18 cellular contexts compared by ENCODE assay signal in the genomic region with DNA sequence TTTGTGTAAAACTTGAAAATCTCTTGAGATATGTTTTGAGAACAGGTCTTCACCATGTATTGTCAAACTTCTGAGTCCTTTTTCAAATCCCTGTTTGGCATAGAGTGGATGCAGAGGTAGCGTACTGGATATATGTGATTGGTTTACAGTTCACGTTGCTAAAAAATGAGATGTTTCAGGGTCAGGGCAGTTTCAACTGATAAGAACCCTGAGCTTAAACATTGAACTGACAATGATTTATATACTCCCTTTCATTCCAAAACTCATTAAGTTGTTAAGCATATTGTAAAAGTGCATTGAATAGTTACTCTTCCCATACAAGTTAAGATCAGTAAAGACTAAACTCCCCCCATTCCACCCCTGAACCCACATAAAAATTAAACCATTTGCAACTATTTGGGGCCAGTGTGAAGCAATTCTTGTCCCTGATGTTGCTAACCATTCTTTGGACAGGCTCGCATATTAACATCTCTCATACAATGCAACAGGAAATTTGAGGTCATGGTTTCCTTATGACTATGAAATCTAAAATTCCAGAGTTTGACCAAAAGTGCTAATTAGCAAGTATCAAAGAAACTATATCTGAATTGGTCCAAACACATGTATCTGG.
DNase-seq lines count a peak whose midpoint lies in the region; ATAC-seq and TF ChIP-seq lines count a peak whose summit lies in the region.
"Had no signal": no experiment of that assay in that cellular context is flagged by ENCODE, and none has a peak within 500 bp of the region (broad histone marks: within the 10 kb centered on the region; RNA-seq: fewer than 3 reads in every experiment).

No MANE protein-coding gene starts in this region.

- no peaks in the 10 kb centered on the region for H3K36me3 ChIP-seq in neuronal stem cell (replicated peaks in 1 of 2; ENCODE audit: control insufficient read depth in 2 of 2, insufficient read depth in 2 of 2, low read length in 2 of 2)
- no peaks in the 10 kb centered on the region for H3K36me3 ChIP-seq in thyroid gland
- H3K36me3 ChIP-seq: BLaER1 treated with 17β-estradiol and CSF1 and Interleukin-3, amounts not matched to agents 10 nM and 100 nM; HAP-1 had no signal

- no peak overlapping the region for H3K23ac ChIP-seq in neuronal stem cell (ENCODE audit: low read depth, low read length, poor library complexity)

- intact Hi-C loops in thyroid gland (cut with DNase I), result no loop called here

- no peaks in the 10 kb centered on the region for H3K4me1 Mint-ChIP-seq in osteocyte (ENCODE audit: unreplicated experiment)
- no peaks in the 10 kb centered on the region for H3K4me1 Mint-ChIP-seq in stimulated activated naive B cell treated with anti-CD40 and anti-IgM and Interleukin-4, amounts not matched to agents 10 μg/mL and 1 μg/mL and 100 μg/mL, for 72 hours
- H3K4me1 Mint-ChIP-seq: CD8-positive, alpha-beta memory T cell; IgD-negative memory B cell had no signal

- H3K27me3 ChIP-seq in neuronal stem cell (ENCODE audit: control insufficient read depth in 3 of 3, insufficient read depth in 3 of 3, low read depth in 1 of 3, low read length in 3 of 3) (no peaks in the 10 kb centered on the region), thyroid gland (no peaks in the 10 kb centered on the region)
- H3K27me3 ChIP-seq: BLaER1 treated with 17β-estradiol and CSF1 and Interleukin-3, amounts not matched to agents 10 nM and 100 nM had no signal

- peak; percentile 37 for DNase-seq in GM03348 (ENCODE audit: low spot score)
- peak; percentile 6 for DNase-seq in HS-5 (ENCODE audit: low read depth)
- peak; percentile 3 for DNase-seq in fibroblast of pulmonary artery (ENCODE audit: low read depth)
- DNase-seq in neuronal stem cell (ENCODE audit: low spot score), result no peak
- DNase-seq in DMS 273 treated with DMSO at 0.1 percent for 48 hours (lab: John Stamatoyannopoulos, UW), result no peak
- DNase-seq in thyroid gland, result no peak
- DNase-seq in osteocyte (ENCODE audit: extremely low spot score, unreplicated experiment), result no peak
- DNase-seq in stimulated activated naive B cell treated with anti-CD40 and anti-IgM and Interleukin-4, amounts not matched to agents 10 μg/mL and 1 μg/mL and 100 μg/mL, for 72 hours, result no peak
- DNase-seq: CD8-positive, alpha-beta memory T cell; Karpas-422; NCI-H1436; NCI-H1930; NCI-H510A treated with DMSO at 0.1 percent for 48 hours; NCI-H82; OCI-M1 had no signal

- TF ChIP-seq CTCF in fibroblast of pulmonary artery (IDR thresholded peaks at IDR 0.05; ENCODE audit: low read length, missing control alignments) (no peak), thyroid gland (IDR thresholded peaks at IDR 0.05) (no peak), osteocyte (IDR thresholded peaks at IDR 0.05) (no peak)

- no peaks in the 10 kb centered on the region for H3K27me3 Mint-ChIP-seq in osteocyte (ENCODE audit: unreplicated experiment)
- H3K27me3 Mint-ChIP-seq in stimulated activated naive B cell treated with anti-CD40 and anti-IgM and Interleukin-4, amounts not matched to agents 10 μg/mL and 1 μg/mL and 100 μg/mL, for 72 hours, result no peaks in the 10 kb centered on the region
- H3K27me3 Mint-ChIP-seq: CD8-positive, alpha-beta memory T cell; IgD-negative memory B cell had no signal

- no peak for ATAC-seq in stimulated activated naive B cell treated with anti-CD40 and anti-IgM and Interleukin-4, amounts not matched to agents 10 μg/mL and 1 μg/mL and 100 μg/mL, for 72 hours (replicated peaks)

- no CpG with 5 or more reads among the region's 3 CpGs for WGBS in neuronal stem cell (ENCODE audit: extremely low coverage in 2 of 2, insufficient read length in 2 of 2, insufficient replicate concordance in 1 of 2), 2 donors
- WGBS in thyroid gland, 2 donors, result 74 to 80% methylated on average over 3 of the region's 3 CpGs

- no peak overlapping the region for H3K4me3 Mint-ChIP-seq in osteocyte (ENCODE audit: unreplicated experiment)
- no peak overlapping the region for H3K4me3 Mint-ChIP-seq in stimulated activated naive B cell treated with anti-CD40 and anti-IgM and Interleukin-4, amounts not matched to agents 10 μg/mL and 1 μg/mL and 100 μg/mL, for 72 hours
- H3K4me3 Mint-ChIP-seq: CD8-positive, alpha-beta memory T cell; IgD-negative memory B cell had no signal

- no peak overlapping the region for H3K4ac ChIP-seq in neuronal stem cell (ENCODE audit: low read length)

- H3K27ac Mint-ChIP-seq in osteocyte (ENCODE audit: unreplicated experiment), result no peak overlapping the region
- H3K27ac Mint-ChIP-seq in stimulated activated naive B cell treated with anti-CD40 and anti-IgM and Interleukin-4, amounts not matched to agents 10 μg/mL and 1 μg/mL and 100 μg/mL, for 72 hours, result no peak overlapping the region
- H3K27ac Mint-ChIP-seq: CD8-positive, alpha-beta memory T cell; IgD-negative memory B cell had no signal

- no peak overlapping the region for H2AK5ac ChIP-seq in neuronal stem cell (ENCODE audit: low read depth, low read length)

- TF ChIP-seq POLR2A in thyroid gland (IDR thresholded peaks at IDR 0.05), result no peak

- no peak overlapping the region for H4K8ac ChIP-seq in neuronal stem cell (ENCODE audit: low read depth, low read length)

- peaks cover 0 to 4% of the 10 kb centered on the region in 2 donors for H3K4me1 ChIP-seq in neuronal stem cell (ENCODE audit: control insufficient read depth in 2 of 2, insufficient read depth in 1 of 2, low read depth in 1 of 2, low read length in 2 of 2)
- H3K4me1 ChIP-seq in thyroid gland, result no peaks in the 10 kb centered on the region

- no peak overlapping the region for H3K14ac ChIP-seq in neuronal stem cell (ENCODE audit: low read length)

- no peak overlapping the region for H3K9ac ChIP-seq in neuronal stem cell (ENCODE audit: low read depth, low read length, poor library complexity)
- H3K9ac ChIP-seq: BLaER1 treated with 17β-estradiol and CSF1 and Interleukin-3, amounts not matched to agents 10 nM and 100 nM had no signal

- H3K4me2 ChIP-seq in neuronal stem cell (ENCODE audit: insufficient read depth, low read length, poor library complexity, severe bottlenecking), result no peak overlapping the region

- no peak overlapping the region for H4K91ac ChIP-seq in neuronal stem cell (ENCODE audit: low read depth, low read length, poor library complexity)

- H2BK5ac ChIP-seq in neuronal stem cell (ENCODE audit: low read length), result no peak overlapping the region

- no peak overlapping the region for H2BK120ac ChIP-seq in neuronal stem cell (ENCODE audit: low read depth, low read length)

- H3K27ac ChIP-seq in neuronal stem cell (replicated peaks; ENCODE audit: low read length) (no peak overlapping the region), thyroid gland (no peak overlapping the region)
- H3K27ac ChIP-seq: BLaER1 treated with 17β-estradiol and CSF1 and Interleukin-3, amounts not matched to agents 10 nM and 100 nM had no signal

- H2BK12ac ChIP-seq in neuronal stem cell (ENCODE audit: low read length), result no peak overlapping the region

- no peak overlapping the region for H3K4me3 ChIP-seq in fibroblast of pulmonary artery (replicated peaks; ENCODE audit: low read depth, low read length)
- no peak overlapping the region for H3K4me3 ChIP-seq in neuronal stem cell (ENCODE audit: low read length in 2 of 2)
- no peak overlapping the region for H3K4me3 ChIP-seq in thyroid gland (replicated peaks in 1 of 3)
- H3K4me3 ChIP-seq: BLaER1 treated with 17β-estradiol and CSF1 and Interleukin-3, amounts not matched to agents 10 nM and 100 nM; HAP-1 had no signal

- H3K9me3 Mint-ChIP-seq in osteocyte (ENCODE audit: unreplicated experiment), result no peaks in the 10 kb centered on the region
- H3K9me3 Mint-ChIP-seq in stimulated activated naive B cell treated with anti-CD40 and anti-IgM and Interleukin-4, amounts not matched to agents 10 μg/mL and 1 μg/mL and 100 μg/mL, for 72 hours, result no peaks in the 10 kb centered on the region
- H3K9me3 Mint-ChIP-seq: CD8-positive, alpha-beta memory T cell had no signal

- H3K79me1 ChIP-seq in neuronal stem cell (ENCODE audit: low read depth, low read length), result no peaks in the 10 kb centered on the region

- no peaks in the 10 kb centered on the region for H3K36me3 Mint-ChIP-seq in osteocyte (ENCODE audit: unreplicated experiment)
- H3K36me3 Mint-ChIP-seq in stimulated activated naive B cell treated with anti-CD40 and anti-IgM and Interleukin-4, amounts not matched to agents 10 μg/mL and 1 μg/mL and 100 μg/mL, for 72 hours, result no peaks in the 10 kb centered on the region
- H3K36me3 Mint-ChIP-seq: IgD-negative memory B cell had no signal

- H3K18ac ChIP-seq in neuronal stem cell (ENCODE audit: low read length), result no peak overlapping the region

- H3K9me3 ChIP-seq in neuronal stem cell (replicated peaks in 1 of 2; ENCODE audit: control insufficient read depth in 2 of 2, insufficient read depth in 1 of 2, low read depth in 1 of 2, low read length in 2 of 2), result no peaks in the 10 kb centered on the region
- H3K9me3 ChIP-seq in thyroid gland, result no peaks in the 10 kb centered on the region
- H3K9me3 ChIP-seq: HAP-1 had no signal

- H2AFZ ChIP-seq in neuronal stem cell (ENCODE audit: low read length), result peak overlapping the region; percentile 35

- no peak overlapping the region for H2BK15ac ChIP-seq in neuronal stem cell (ENCODE audit: low read length)

Comparison
In these comparisons a context has a peak if more than half of its experiments do, and no peak if none do; other contexts are left out.
1. DNase-seq: peak in GM03348 (single experiment), HS-5 (single experiment) and fibroblast of pulmonary artery (single experiment); none in neuronal stem cell (single experiment), DMS 273 treated with DMSO at 0.1 percent for 48 hours (single experiment), thyroid gland (0 of 2), osteocyte (single experiment) and stimulated activated naive B cell treated with anti-CD40 and anti-IgM and Interleukin-4, amounts not matched to agents 10 μg/mL and 1 μg/mL and 100 μg/mL, for 72 hours (single experiment).